ENCODE assay signal across 14 cellular contexts in the genomic region with DNA sequence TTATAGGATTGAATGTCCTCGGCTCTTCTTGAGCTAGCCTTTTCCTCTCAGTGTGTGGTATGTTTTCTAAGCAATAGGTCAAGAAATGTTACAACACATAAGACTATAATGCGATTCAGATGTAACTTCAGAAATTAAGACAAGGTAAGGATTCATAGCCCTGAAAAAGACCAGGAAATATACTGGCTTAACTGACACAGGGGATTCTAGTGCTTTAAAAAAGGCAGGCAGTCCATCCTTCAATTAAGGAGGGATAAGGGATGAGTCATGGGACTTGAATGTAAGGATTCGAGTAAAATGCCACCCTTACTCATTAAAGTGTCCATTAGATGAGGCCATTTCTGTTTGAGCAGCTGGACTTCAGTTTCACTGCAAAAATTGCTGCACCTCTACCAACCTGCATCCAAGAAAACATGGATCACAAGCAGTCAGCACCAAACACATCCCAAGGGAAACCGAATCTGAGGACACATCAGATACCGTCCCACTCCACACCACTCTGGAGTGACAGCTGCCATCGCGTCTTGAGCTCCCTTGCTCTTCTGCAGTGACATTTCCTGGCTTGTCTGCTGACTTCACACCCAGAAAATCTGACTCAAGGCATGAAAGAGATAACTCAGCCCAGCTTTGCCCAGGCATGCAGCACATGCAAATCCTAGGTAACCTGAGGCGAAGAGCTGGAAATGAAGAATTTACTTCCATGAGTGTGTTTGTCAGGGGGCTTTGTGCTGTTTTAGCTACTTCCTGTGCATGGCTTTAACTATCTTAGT. TPM values are rescaled to one million over a fixed set of nuclear protein-coding genes. Genes with fewer than 3 reads are reported as not detected.
A peak's percentile ranks its signal among the peaks of the same experiment; 100 is the strongest.
DNase-seq lines count a peak whose midpoint lies in the region; ATAC-seq lines count a peak whose summit lies in the region.
"Had no signal": no experiment of that assay in that cellular context is flagged by ENCODE, and none has a peak within 500 bp of the region (broad histone marks: within the 10 kb centered on the region; RNA-seq: fewer than 3 reads in every experiment).

No MANE protein-coding gene starts in this region.

- DNase-seq in ELR (ENCODE audit: low read depth) (peak; percentile 66), LHCN-M2 (ENCODE audit: low read depth) (peak; percentile 51), amniotic epithelial cell (ENCODE audit: low read depth) (peak; percentile 25), kidney tubule cell (ENCODE audit: low spot score) (peak; percentile 74), left lobe of liver (ENCODE audit: low spot score) (no peak), H4 (ENCODE audit: low spot score) (no peak)
- DNase-seq in activated CD4-positive, alpha-beta T cell treated with anti-CD3 and anti-CD28 coated beads, Interleukin-2, amount 10 ng/mL, durations not matched to agents 7 days and 5 days, result no peak
- DNase-seq: activated CD4-positive, alpha-beta T cell treated with anti-CD3 and anti-CD28 coated beads for 1 hour; KG1 had no signal

- H3K27ac Mint-ChIP-seq in activated CD4-positive, alpha-beta T cell treated with anti-CD3 and anti-CD28 coated beads, Interleukin-2, amount 10 ng/mL, durations not matched to agents 7 days and 5 days, result no peak overlapping the region
- H3K27ac Mint-ChIP-seq: activated T-helper 2 cell treated with anti-CD3 and anti-CD28 coated beads, Interferon-gamma antibody, Interleukin-2, Interleukin-4, amounts not matched to agents 10 μg/mL and 5 μg/mL and 100 μg/mL, durations not matched to agents 14 hours and 24 hours and 36 hours; stimulated activated memory B cell treated with anti-CD40 and anti-IgM and Interleukin-4, amounts not matched to agents 10 μg/mL and 1 μg/mL and 100 μg/mL, for 72 hours had no signal

- no peak overlapping the region for H3K4me3 Mint-ChIP-seq in activated CD4-positive, alpha-beta T cell treated with anti-CD3 and anti-CD28 coated beads, Interleukin-2, amount 10 ng/mL, durations not matched to agents 7 days and 5 days
- H3K4me3 Mint-ChIP-seq: neural crest cell; stimulated activated memory B cell treated with anti-CD40 and anti-IgM and Interleukin-4, amounts not matched to agents 10 μg/mL and 1 μg/mL and 100 μg/mL, for 72 hours had no signal

- POLR2A ChIA-PET in activated CD4-positive, alpha-beta T cell treated with anti-CD3 and anti-CD28 coated beads, Interleukin-2, amount 10 ng/mL, durations not matched to agents 7 days and 5 days (lab: Charles Lee), result no interaction called here

- H3K4me1 Mint-ChIP-seq in activated CD4-positive, alpha-beta T cell treated with anti-CD3 and anti-CD28 coated beads, Interleukin-2, amount 10 ng/mL, durations not matched to agents 7 days and 5 days, result no peaks in the 10 kb centered on the region
- H3K4me1 Mint-ChIP-seq: stimulated activated memory B cell treated with anti-CD40 and anti-IgM and Interleukin-4, amounts not matched to agents 10 μg/mL and 1 μg/mL and 100 μg/mL, for 72 hours had no signal

- ATAC-seq in left lobe of liver (no peak), HG02852 (IDR thresholded peaks at IDR 0.05; ENCODE audit: unreplicated experiment) (no peak)
- ATAC-seq: stimulated activated memory B cell treated with anti-CD40 and anti-IgM and Interleukin-4, amounts not matched to agents 10 μg/mL and 1 μg/mL and 100 μg/mL, for 72 hours had no signal

- H3K27me3 Mint-ChIP-seq in activated CD4-positive, alpha-beta T cell treated with anti-CD3 and anti-CD28 coated beads, Interleukin-2, amount 10 ng/mL, durations not matched to agents 7 days and 5 days, result peaks cover 3% of the 10 kb centered on the region
- H3K27me3 Mint-ChIP-seq: stimulated activated memory B cell treated with anti-CD40 and anti-IgM and Interleukin-4, amounts not matched to agents 10 μg/mL and 1 μg/mL and 100 μg/mL, for 72 hours had no signal

- H3K9me3 Mint-ChIP-seq in activated CD4-positive, alpha-beta T cell treated with anti-CD3 and anti-CD28 coated beads, Interleukin-2, amount 10 ng/mL, durations not matched to agents 7 days and 5 days, result no peaks in the 10 kb centered on the region
- H3K9me3 Mint-ChIP-seq: activated T-helper 2 cell treated with anti-CD3 and anti-CD28 coated beads, Interferon-gamma antibody, Interleukin-2, Interleukin-4, amounts not matched to agents 10 μg/mL and 5 μg/mL and 100 μg/mL, durations not matched to agents 14 hours and 24 hours and 36 hours had no signal

- CTCF ChIA-PET in activated CD4-positive, alpha-beta T cell treated with anti-CD3 and anti-CD28 coated beads, Interleukin-2, amount 10 ng/mL, durations not matched to agents 7 days and 5 days (lab: Charles Lee), result no interaction called here

- no peaks in the 10 kb centered on the region for H3K36me3 Mint-ChIP-seq in activated CD4-positive, alpha-beta T cell treated with anti-CD3 and anti-CD28 coated beads, Interleukin-2, amount 10 ng/mL, durations not matched to agents 7 days and 5 days (ENCODE audit: low read depth)
- H3K36me3 Mint-ChIP-seq: stimulated activated memory B cell treated with anti-CD40 and anti-IgM and Interleukin-4, amounts not matched to agents 10 μg/mL and 1 μg/mL and 100 μg/mL, for 72 hours had no signal

RNA-seq across cellular contexts. Expression of a gene that starts 37.8 kb away (rescaled TPM):
- total RNA-seq in LHCN-M2 (2014; rRNA removed) (not detected in 2 replicates), left lobe of liver (0.55 TPM)
- polyA plus RNA-seq in LHCN-M2 (2012), result 1.8 TPM
- not detected for total RNA-seq in activated CD4-positive, alpha-beta T cell treated with anti-CD3 and anti-CD28 coated beads, Interleukin-2, amount 10 ng/mL, durations not matched to agents 7 days and 5 days
- not detected in 2 replicates for total RNA-seq in H4 (2014; rRNA removed; shearing (Covaris generic))
- total RNA-seq: activated T-helper 2 cell treated with anti-CD3 and anti-CD28 coated beads, Interferon-gamma antibody, Interleukin-2, Interleukin-4, amounts not matched to agents 10 μg/mL and 5 μg/mL and 100 μg/mL, durations not matched to agents 14 hours and 24 hours and 36 hours; neural crest cell; SK-MEL-5 had no signal

Comparison
In these comparisons a context has a peak if more than half of its experiments do, and no peak if none do; other contexts are left out.
1. DNase-seq: peak in ELR (single experiment), LHCN-M2 (single experiment), amniotic epithelial cell (single experiment) and kidney tubule cell (single experiment); none in activated CD4-positive, alpha-beta T cell treated with anti-CD3 and anti-CD28 coated beads, Interleukin-2, amount 10 ng/mL, durations not matched to agents 7 days and 5 days (single experiment), left lobe of liver (single experiment) and H4 (single experiment).